In the genomic region with DNA sequence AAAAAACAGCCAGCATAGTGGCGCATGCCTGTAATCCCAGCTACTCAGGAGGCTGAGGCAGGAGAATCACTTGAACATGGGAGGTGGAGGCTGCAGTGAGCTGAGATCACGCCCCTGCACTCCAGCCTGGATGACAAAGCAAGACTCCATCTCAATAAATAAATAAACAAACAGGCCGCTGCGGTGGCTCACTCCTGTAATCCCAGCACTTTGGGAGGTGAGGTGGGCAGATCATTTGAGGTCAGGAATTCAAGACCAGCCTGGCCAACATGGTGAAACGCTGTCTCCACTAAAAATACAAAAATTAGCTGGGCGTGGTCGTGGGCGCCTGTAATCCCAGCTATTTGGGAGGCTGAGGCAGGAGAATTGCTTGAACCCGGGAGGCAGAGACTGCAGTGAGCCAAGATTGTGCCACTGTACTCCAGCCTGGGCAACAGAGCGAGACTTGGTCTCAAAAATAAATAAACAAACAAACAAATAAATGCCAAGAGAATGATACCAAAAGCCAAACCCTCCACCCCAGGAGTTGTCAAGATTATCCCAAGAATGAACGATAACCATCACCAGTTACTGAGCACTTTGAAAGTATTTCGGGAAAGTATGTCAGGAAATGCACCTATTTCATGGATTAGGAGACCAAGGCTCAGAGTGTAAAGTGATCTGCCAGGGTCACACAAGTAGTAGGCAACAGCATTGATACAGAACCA, we compare ENCODE assay signal across 9 cellular contexts. TPM values are rescaled to one million over a fixed set of nuclear protein-coding genes. Genes with fewer than 3 reads are reported as not detected.
A peak's percentile ranks its signal among the peaks of the same experiment; 100 is the strongest.
DNase-seq lines count a peak whose midpoint lies in the region; ATAC-seq, FAIRE-seq and TF ChIP-seq lines count a peak whose summit lies in the region.
"Not testable (repeated sequence)": the region's sequence is repeated elsewhere in the genome, so short reads cannot be mapped to it uniquely, and the experiment has no call there.
"Had no signal": no experiment of that assay in that cellular context is flagged by ENCODE, and none has a peak within 500 bp of the region (broad histone marks: within the 10 kb centered on the region; RNA-seq: fewer than 3 reads in every experiment).

No MANE protein-coding gene starts in this region.

- not testable (repeated sequence) for H3K4me3 ChIP-seq in SJSA1, K562, heart right ventricle

- not testable (repeated sequence) for TF ChIP-seq RAD21 in K562 (CRISPR knock-in tag; conservative IDR thresholded peaks at IDR 0.05 in 1 of 2, IDR thresholded peaks at IDR 0.05 in 1 of 2)

- peaks cover 17% of the 10 kb centered on the region for H3K36me3 Mint-ChIP-seq in activated T-cell treated with anti-CD3 and anti-CD28 coated beads, Interleukin-2, amount 50 U/mL, for 4 hours (ENCODE audit: insufficient read depth)
- not testable (repeated sequence) for H3K36me3 Mint-ChIP-seq in naive B cell; stimulated activated memory B cell treated with anti-CD40 and anti-IgM and Interleukin-4, amounts not matched to agents 10 μg/mL and 1 μg/mL and 100 μg/mL, for 72 hours

- POLR2A ChIA-PET in K562 (lab: Yijun Ruan, JAX), result interaction anchor here (0.8 to 6.8 kb wide), 7 partner anchors 9 to 50 kb away, joined by 3 to 56 read pairs (median 7); a partner anchor contains a TSS

- TF ChIP-seq POLR2A in K562 (conservative IDR thresholded peaks at IDR 0.05), result not testable (repeated sequence)

- H3K27me3 Mint-ChIP-seq in activated T-cell treated with anti-CD3 and anti-CD28 coated beads, Interleukin-2, amount 50 U/mL, for 4 hours (ENCODE audit: low read depth), result not testable (repeated sequence)
- peaks cover 56 to 61% (median 56%) of the 10 kb centered on the region in 3 donors for H3K27me3 Mint-ChIP-seq in naive B cell
- H3K27me3 Mint-ChIP-seq in stimulated activated memory B cell treated with anti-CD40 and anti-IgM and Interleukin-4, amounts not matched to agents 10 μg/mL and 1 μg/mL and 100 μg/mL, for 72 hours, result peaks cover 79% of the 10 kb centered on the region

- peaks cover 19% of the 10 kb centered on the region for H4K20me1 ChIP-seq in K562 (replicated peaks; ENCODE audit: control insufficient read depth, insufficient read depth, low read length)

- TF ChIP-seq EP300 in K562 (IDR thresholded peaks at IDR 0.05; ENCODE audit: low read length), result not testable (repeated sequence)

- not testable (repeated sequence) for TF ChIP-seq CTCF in K562 (IDR thresholded peaks at IDR 0.05 in 2 of 3, conservative IDR thresholded peaks at IDR 0.05 in 1 of 3; ENCODE audit: insufficient read depth in 2 of 3, low read depth in 1 of 3, low read length in 3 of 3); heart right ventricle (IDR thresholded peaks at IDR 0.05)

- H3K9me3 ChIP-seq in SJSA1 (replicated peaks); K562 (replicated peaks; ENCODE audit: control insufficient read depth, insufficient read depth, low read depth, low read length); heart right ventricle: not testable (repeated sequence)

- peaks cover 86% of the 10 kb centered on the region for H3K4me1 Mint-ChIP-seq in activated T-cell treated with anti-CD3 and anti-CD28 coated beads, Interleukin-2, amount 50 U/mL, for 4 hours (ENCODE audit: low read depth)
- H3K4me1 Mint-ChIP-seq in naive B cell, result peaks cover 57 to 68% (median 62%) of the 10 kb centered on the region in 3 donors
- peaks cover 42% of the 10 kb centered on the region for H3K4me1 Mint-ChIP-seq in stimulated activated memory B cell treated with anti-CD40 and anti-IgM and Interleukin-4, amounts not matched to agents 10 μg/mL and 1 μg/mL and 100 μg/mL, for 72 hours

- BruUV-seq in K562 (replicated peaks; lab: Mats Ljungman, UMichigan), result not testable (repeated sequence)

- peak overlapping the region; percentile 68 for H3K4me3 Mint-ChIP-seq in activated T-cell treated with anti-CD3 and anti-CD28 coated beads, Interleukin-2, amount 50 U/mL, for 4 hours
- H3K4me3 Mint-ChIP-seq in naive B cell, result peak overlapping the region in 6 of 8 donors; percentile 13 to 74 (median 58)
- peak overlapping the region; percentile 2 for H3K4me3 Mint-ChIP-seq in stimulated activated memory B cell treated with anti-CD40 and anti-IgM and Interleukin-4, amounts not matched to agents 10 μg/mL and 1 μg/mL and 100 μg/mL, for 72 hours

- H3K9ac ChIP-seq in K562 (ENCODE audit: insufficient read depth in 1 of 2, low read depth in 2 of 2, low read length in 2 of 2), result not testable (repeated sequence)

- intact Hi-C loops in K562 (cut with micrococcal nuclease); heart right ventricle (cut with DNase I): not testable (repeated sequence)

- in situ Hi-C loops in K562 (cut with MboI), result not testable (repeated sequence)

- not testable (repeated sequence) for H3K9me3 Mint-ChIP-seq in activated T-cell treated with anti-CD3 and anti-CD28 coated beads, Interleukin-2, amount 50 U/mL, for 4 hours; naive B cell; stimulated activated memory B cell treated with anti-CD40 and anti-IgM and Interleukin-4, amounts not matched to agents 10 μg/mL and 1 μg/mL and 100 μg/mL, for 72 hours

- ATAC-seq in activated T-cell treated with anti-CD3 and anti-CD28 coated beads, Interleukin-2, amount 50 U/mL, for 4 hours; K562; heart right ventricle; naive B cell (ENCODE audit: low read depth in 2 of 2); stimulated activated memory B cell treated with anti-CD40 and anti-IgM and Interleukin-4, amounts not matched to agents 10 μg/mL and 1 μg/mL and 100 μg/mL, for 72 hours: not testable (repeated sequence)

- H3K27me3 ChIP-seq in SJSA1 (replicated peaks); K562 (ENCODE audit: control insufficient read depth in 2 of 2, insufficient read depth in 2 of 2, low read length in 2 of 2); heart right ventricle: not testable (repeated sequence)

- not testable (repeated sequence) for H2AFZ ChIP-seq in K562 (ENCODE audit: low read depth, low read length)

- FAIRE-seq in K562 (lab: Jason Lieb, UNC), result not testable (repeated sequence)

- DNase-seq in ELR (ENCODE audit: low read depth), result peak; percentile 65
- DNase-seq in SJSA1 (ENCODE audit: low read depth in 1 of 2, low spot score in 2 of 2), result peak; percentile 72 to 84
- not testable (repeated sequence) for DNase-seq in activated T-cell treated with anti-CD3 and anti-CD28 coated beads, Interleukin-2, amount 50 U/mL, for 4 hours; K562 (ENCODE audit: extremely low read depth in 1 of 4, low spot score in 3 of 4); heart right ventricle; naive B cell

- H3K36me3 ChIP-seq in SJSA1 (peaks cover 24% of the 10 kb centered on the region), K562 (ENCODE audit: control insufficient read depth, insufficient read depth, low read length) (peaks cover 13% of the 10 kb centered on the region; the same call in 1 of the 3 replicates), heart right ventricle (peaks cover 0 to 29% (median 0%) of the 10 kb centered on the region in 9 donors)

- H3K27ac Mint-ChIP-seq in naive B cell, result peak overlapping the region; percentile 8 to 94 (median 48)
- not testable (repeated sequence) for H3K27ac Mint-ChIP-seq in stimulated activated memory B cell treated with anti-CD40 and anti-IgM and Interleukin-4, amounts not matched to agents 10 μg/mL and 1 μg/mL and 100 μg/mL, for 72 hours

- H3K79me2 ChIP-seq in K562 (ENCODE audit: control insufficient read depth, insufficient read depth, low read length), result peaks cover 29% of the 10 kb centered on the region

- H3K27ac ChIP-seq in SJSA1 (peak overlapping the region; percentile 82), heart right ventricle (peak overlapping the region; percentile 78 to 92 (median 86))
- not testable (repeated sequence) for H3K27ac ChIP-seq in K562 (ENCODE audit: extremely low read depth, low read depth, low read length)

- CTCF ChIA-PET in K562 (lab: Yijun Ruan, JAX; ENCODE audit: low intra/inter-chr PET ratio), result not testable (repeated sequence)

- H3K4me2 ChIP-seq in K562 (ENCODE audit: insufficient read depth, low read length), result not testable (repeated sequence)

- H3K4me1 ChIP-seq in SJSA1 (replicated peaks) (peaks cover 70% of the 10 kb centered on the region), K562 (replicated peaks in 1 of 2; ENCODE audit: control insufficient read depth in 2 of 2, insufficient read depth in 2 of 2, low read length in 2 of 2) (peaks cover 27 to 37% of the 10 kb centered on the region in 2 experiments), heart right ventricle (peaks cover 32 to 100% (median 97%) of the 10 kb centered on the region in 9 donors)

- H3K9me1 ChIP-seq in K562 (ENCODE audit: control insufficient read depth, insufficient read depth, low read length), result not testable (repeated sequence)

- 63% methylated on average over 11 of the region's 12 CpGs for WGBS in K562 (ENCODE audit: insufficient coverage, low coverage, missing lambda C conversion rate)
- WGBS in heart right ventricle, 2 donors, result 86 to 94% methylated on average over 12 of the region's 12 CpGs

RNA-seq across cellular contexts. Expression of a gene that starts 14.0 kb away (rescaled TPM):
- total RNA-seq in SJSA1 (2014; rRNA removed; shearing (Covaris generic)), result 26.4 and 44.2 TPM in 2 replicates
- 10 to 100 TPM; 49.2 to 54.0 (median 51.1) TPM for total RNA-seq in activated T-cell treated with anti-CD3 and anti-CD28 coated beads, Interleukin-2, amount 50 U/mL, for 4 hours
- total RNA-seq in K562 (2011; cell fraction: chromatin; rRNA removed; ENCODE audit: low replicate concordance), result 70.6 and 142 TPM in 2 replicates
- total RNA-seq in K562 (2011; cell fraction: nucleolus; rRNA removed), result 45.5 and 48.2 TPM in 2 replicates
- total RNA-seq in K562 (2011; cell fraction: nucleoplasm; rRNA removed), result 51.8 and 52.7 TPM in 2 replicates
- total RNA-seq in K562 (2014; rRNA removed), result 18.6 and 22.7 TPM in 2 replicates
- 13.1 and 16.4 TPM in 2 replicates for total RNA-seq in K562 (2014; rRNA removed; fragmentation: Illumina TruSeq; extraction: Trizol)
- total RNA-seq in K562 (2015; rRNA removed; fragmentation: Illumina TruSeq; extraction: Trizol), result 13.5 and 14.2 TPM in 2 replicates
- total RNA-seq in K562 (2021), result 66.6 and 74.1 TPM in 2 replicates
- 28.6 and 44.1 TPM in 2 replicates for polyA plus RNA-seq in K562 (2011; rRNA removed)
- 31.5 and 36.7 TPM in 2 replicates for polyA plus RNA-seq in K562 (2011; cell fraction: cytosol; rRNA removed)
- polyA plus RNA-seq in K562 (2011; cell fraction: nucleus; rRNA removed), result 43.4 and 76.1 TPM in 2 replicates
- 59.0 and 70.2 TPM in 2 replicates for polyA plus RNA-seq in K562 (2012)
- polyA plus RNA-seq in K562 (2014; fragmentation: Illumina TruSeq; extraction: Trizol), result 64.7 and 71.8 TPM in 2 replicates
- 1 to 10 TPM; 4.0 to 4.8 TPM for polyA plus RNA-seq in K562 (2014; fragmentation: Nextera tagmentation; extraction: Ambion mirVana)
- polyA plus RNA-seq in K562 (2014; rRNA removed), result 40.7 and 42.2 TPM in 2 replicates
- 19.9 and 22.3 TPM in 2 replicates for polyA minus RNA-seq in K562 (2011; rRNA and poly(A)+ RNA removed)
- polyA minus RNA-seq in K562 (2011; cell fraction: cytosol; rRNA and poly(A)+ RNA removed), result 16.7 and 38.8 TPM in 2 replicates
- polyA minus RNA-seq in K562 (2011; cell fraction: nucleus; rRNA and poly(A)+ RNA removed), result 12.4 and 19.8 TPM in 2 replicates
- 10 to 100 TPM; 52.0 to 83.7 (median 63.3) TPM for total RNA-seq in heart right ventricle
- polyA plus RNA-seq in heart right ventricle, result 100 to 1,000 TPM in 1 of 2 donors, 10 to 100 TPM in 1; 41.2 to 123 TPM
- 1 to 10 TPM in 5 of 6 donors, under 1 TPM in 1; 0.95 to 6.0 (median 3.7) TPM for polyA plus RNA-seq in naive B cell (ENCODE audit: low read depth in 6 of 6)

RNA-seq across cellular contexts. Expression of a gene that starts 40.2 kb away (rescaled TPM):
- total RNA-seq in SJSA1 (2014; rRNA removed; shearing (Covaris generic)), result under 0.01 TPM in 2 replicates
- total RNA-seq in activated T-cell treated with anti-CD3 and anti-CD28 coated beads, Interleukin-2, amount 50 U/mL, for 4 hours, result 1,000 to 10,000 TPM; 2,997 to 5,108 (median 5,011) TPM
- total RNA-seq in K562 (2011; cell fraction: chromatin; rRNA removed; ENCODE audit: low replicate concordance), result under 0.01 TPM in 2 replicates
- total RNA-seq in K562 (2011; cell fraction: nucleolus; rRNA removed), result under 0.01 TPM in 2 replicates
- under 0.01 TPM in 2 replicates for total RNA-seq in K562 (2011; cell fraction: nucleoplasm; rRNA removed)
- total RNA-seq in K562 (2014; rRNA removed) (under 0.01 TPM in 2 replicates), K562 (2014; rRNA removed; fragmentation: Illumina TruSeq; extraction: Trizol) (25,223 and 25,496 TPM in 2 replicates), K562 (2015; rRNA removed; fragmentation: Illumina TruSeq; extraction: Trizol) (12,048 and 12,298 TPM in 2 replicates), K562 (2021) (3,537 and 4,682 TPM in 2 replicates), heart right ventricle (over 10,000 TPM in 7 of 10 donors, 1,000 to 10,000 TPM in 3; 5,348 to 18,425 (median 10,263) TPM)
- polyA plus RNA-seq in K562 (2011; rRNA removed) (under 0.01 TPM in 1 of 2 replicates, not detected in the other), K562 (2014; fragmentation: Illumina TruSeq; extraction: Trizol) (not detected in 2 replicates), K562 (2014; fragmentation: Nextera tagmentation; extraction: Ambion mirVana) (not detected), K562 (2014; rRNA removed) (not detected in 2 replicates), heart right ventricle (not detected), naive B cell (ENCODE audit: low read depth in 6 of 6) (100 to 1,000 TPM in 1 of 6 donors, 10 to 100 TPM in 1, not detected in 4; 82.0 to 107 TPM)
- under 0.01 TPM in 2 replicates for polyA plus RNA-seq in K562 (2011; cell fraction: cytosol; rRNA removed)
- polyA plus RNA-seq in K562 (2011; cell fraction: nucleus; rRNA removed), result under 0.01 TPM in 2 replicates
- polyA plus RNA-seq in K562 (2012), result 413 TPM in 1 of 2 replicates, not detected in the other
- polyA minus RNA-seq in K562 (2011; rRNA and poly(A)+ RNA removed), result 22,641 and 27,760 TPM in 2 replicates
- polyA minus RNA-seq in K562 (2011; cell fraction: cytosol; rRNA and poly(A)+ RNA removed), result 52,716 and 68,347 TPM in 2 replicates
- under 0.01 TPM in 2 replicates for polyA minus RNA-seq in K562 (2011; cell fraction: nucleus; rRNA and poly(A)+ RNA removed)
- total RNA-seq: G401 had no signal
- polyA plus RNA-seq: ovary had no signal

RNA-seq across cellular contexts. Expression of a gene that starts 41.5 kb away (rescaled TPM):
- under 0.01 TPM in 2 replicates for total RNA-seq in SJSA1 (2014; rRNA removed; shearing (Covaris generic))
- 1,000 to 10,000 TPM in 2 of 3 donors, 100 to 1,000 TPM in 1; 980 to 2,356 (median 1,498) TPM for total RNA-seq in activated T-cell treated with anti-CD3 and anti-CD28 coated beads, Interleukin-2, amount 50 U/mL, for 4 hours
- total RNA-seq in K562 (2011; cell fraction: chromatin; rRNA removed; ENCODE audit: low replicate concordance), result under 0.01 TPM in 2 replicates
- under 0.01 TPM in 2 replicates for total RNA-seq in K562 (2011; cell fraction: nucleolus; rRNA removed)
- total RNA-seq in K562 (2011; cell fraction: nucleoplasm; rRNA removed), result under 0.01 TPM in 2 replicates
- under 0.01 TPM in 2 replicates for total RNA-seq in K562 (2014; rRNA removed)
- total RNA-seq in K562 (2014; rRNA removed; fragmentation: Illumina TruSeq; extraction: Trizol), result 19,719 and 20,874 TPM in 2 replicates
- total RNA-seq in K562 (2015; rRNA removed; fragmentation: Illumina TruSeq; extraction: Trizol), result 10,612 and 10,827 TPM in 2 replicates
- total RNA-seq in K562 (2021), result 3,001 and 3,563 TPM in 2 replicates
- polyA plus RNA-seq in K562 (2011; rRNA removed), result under 0.01 TPM in 2 replicates
- polyA plus RNA-seq in K562 (2011; cell fraction: cytosol; rRNA removed), result under 0.01 TPM in 1 of 2 replicates, not detected in the other
- under 0.01 TPM in 2 replicates for polyA plus RNA-seq in K562 (2011; cell fraction: nucleus; rRNA removed)
- 195 TPM in 1 of 2 replicates, not detected in the other for polyA plus RNA-seq in K562 (2012)
- not detected in 2 replicates for polyA plus RNA-seq in K562 (2014; fragmentation: Illumina TruSeq; extraction: Trizol)
- not detected for polyA plus RNA-seq in K562 (2014; fragmentation: Nextera tagmentation; extraction: Ambion mirVana)
- polyA plus RNA-seq in K562 (2014; rRNA removed), result not detected in 2 replicates
- polyA minus RNA-seq in K562 (2011; rRNA and poly(A)+ RNA removed), result 15,789 and 16,657 TPM in 2 replicates
- 57,407 and 78,930 TPM in 2 replicates for polyA minus RNA-seq in K562 (2011; cell fraction: cytosol; rRNA and poly(A)+ RNA removed)
- polyA minus RNA-seq in K562 (2011; cell fraction: nucleus; rRNA and poly(A)+ RNA removed), result under 0.01 TPM in 2 replicates
- total RNA-seq in heart right ventricle, result 1,000 to 10,000 TPM in 6 of 10 donors, 100 to 1,000 TPM in 4; 426 to 3,423 (median 1,870) TPM
- polyA plus RNA-seq in heart right ventricle, result not detected
- polyA plus RNA-seq in naive B cell (ENCODE audit: low read depth in 6 of 6), result not detected
- total RNA-seq: G401 had no signal
- polyA plus RNA-seq: ovary had no signal

RNA-seq across cellular contexts. Expression of a gene that starts 50.6 kb away (rescaled TPM):
- total RNA-seq in SJSA1 (2014; rRNA removed; shearing (Covaris generic)), result 0.60 and 1.5 TPM in 2 replicates
- 1 to 10 TPM; 1.3 to 1.8 (median 1.5) TPM for total RNA-seq in activated T-cell treated with anti-CD3 and anti-CD28 coated beads, Interleukin-2, amount 50 U/mL, for 4 hours
- 2.8 and 3.7 TPM in 2 replicates for total RNA-seq in K562 (2011; cell fraction: chromatin; rRNA removed; ENCODE audit: low replicate concordance)
- total RNA-seq in K562 (2011; cell fraction: nucleolus; rRNA removed), result 2.5 and 2.6 TPM in 2 replicates
- total RNA-seq in K562 (2011; cell fraction: nucleoplasm; rRNA removed), result 2.8 and 3.2 TPM in 2 replicates
- total RNA-seq in K562 (2014; rRNA removed) (0.86 and 3.1 TPM in 2 replicates), K562 (2014; rRNA removed; fragmentation: Illumina TruSeq; extraction: Trizol) (2.3 TPM in 2 replicates), K562 (2015; rRNA removed; fragmentation: Illumina TruSeq; extraction: Trizol) (1.5 and 1.6 TPM in 2 replicates), K562 (2021) (2.5 and 3.1 TPM in 2 replicates), heart right ventricle (1 to 10 TPM; 3.7 to 9.0 (median 4.7) TPM)
- polyA plus RNA-seq in K562 (2011; rRNA removed) (2.4 and 3.2 TPM in 2 replicates), K562 (2014; fragmentation: Illumina TruSeq; extraction: Trizol) (2.7 and 2.8 TPM in 2 replicates), K562 (2014; fragmentation: Nextera tagmentation; extraction: Ambion mirVana) (1 to 10 TPM; 5.1 to 5.2 TPM), K562 (2014; rRNA removed) (1.8 and 3.2 TPM in 2 replicates), heart right ventricle (1 to 10 TPM; 2.8 to 6.2 TPM), naive B cell (ENCODE audit: low read depth in 6 of 6) (1 to 10 TPM; 1.3 to 4.3 (median 1.4) TPM)
- 2.5 TPM in 2 replicates for polyA plus RNA-seq in K562 (2011; cell fraction: cytosol; rRNA removed)
- polyA plus RNA-seq in K562 (2011; cell fraction: nucleus; rRNA removed), result 1.2 and 1.5 TPM in 2 replicates
- polyA plus RNA-seq in K562 (2012), result 2.4 and 3.6 TPM in 2 replicates
- polyA minus RNA-seq in K562 (2011; rRNA and poly(A)+ RNA removed), result 1.9 and 2.5 TPM in 2 replicates
- 1.4 TPM in 1 of 2 replicates, not detected in the other for polyA minus RNA-seq in K562 (2011; cell fraction: cytosol; rRNA and poly(A)+ RNA removed)
- polyA minus RNA-seq in K562 (2011; cell fraction: nucleus; rRNA and poly(A)+ RNA removed), result 0.54 and 2.2 TPM in 2 replicates

RNA-seq across cellular contexts. Expression of a gene that starts 50.6 kb away (rescaled TPM):
- total RNA-seq in SJSA1 (2014; rRNA removed; shearing (Covaris generic)), result 2,307 and 4,128 TPM in 2 replicates
- 1,000 to 10,000 TPM; 4,185 to 4,369 (median 4,226) TPM for total RNA-seq in activated T-cell treated with anti-CD3 and anti-CD28 coated beads, Interleukin-2, amount 50 U/mL, for 4 hours
- total RNA-seq in K562 (2011; cell fraction: chromatin; rRNA removed; ENCODE audit: low replicate concordance), result 1,112 and 2,318 TPM in 2 replicates
- total RNA-seq in K562 (2011; cell fraction: nucleolus; rRNA removed), result 2,659 and 3,037 TPM in 2 replicates
- total RNA-seq in K562 (2011; cell fraction: nucleoplasm; rRNA removed), result 2,953 and 5,147 TPM in 2 replicates
- 4,900 and 6,436 TPM in 2 replicates for total RNA-seq in K562 (2014; rRNA removed)
- 3,191 and 3,833 TPM in 2 replicates for total RNA-seq in K562 (2014; rRNA removed; fragmentation: Illumina TruSeq; extraction: Trizol)
- total RNA-seq in K562 (2015; rRNA removed; fragmentation: Illumina TruSeq; extraction: Trizol), result 3,802 and 3,820 TPM in 2 replicates
- total RNA-seq in K562 (2021), result 3,845 and 4,075 TPM in 2 replicates
- polyA plus RNA-seq in K562 (2011; rRNA removed), result 7,931 and 10,886 TPM in 2 replicates
- polyA plus RNA-seq in K562 (2011; cell fraction: cytosol; rRNA removed), result 11,423 and 15,718 TPM in 2 replicates
- polyA plus RNA-seq in K562 (2011; cell fraction: nucleus; rRNA removed), result 3,653 and 4,979 TPM in 2 replicates
- 4,990 and 8,357 TPM in 2 replicates for polyA plus RNA-seq in K562 (2012)
- 5,372 and 5,510 TPM in 2 replicates for polyA plus RNA-seq in K562 (2014; fragmentation: Illumina TruSeq; extraction: Trizol)
- 1,000 to 10,000 TPM; 6,875 to 7,674 TPM for polyA plus RNA-seq in K562 (2014; fragmentation: Nextera tagmentation; extraction: Ambion mirVana)
- polyA plus RNA-seq in K562 (2014; rRNA removed), result 6,483 and 6,682 TPM in 2 replicates
- polyA minus RNA-seq in K562 (2011; rRNA and poly(A)+ RNA removed), result 5,001 and 5,431 TPM in 2 replicates
- 2,569 and 3,110 TPM in 2 replicates for polyA minus RNA-seq in K562 (2011; cell fraction: cytosol; rRNA and poly(A)+ RNA removed)
- 738 and 1,257 TPM in 2 replicates for polyA minus RNA-seq in K562 (2011; cell fraction: nucleus; rRNA and poly(A)+ RNA removed)
- total RNA-seq in heart right ventricle, result 1,000 to 10,000 TPM in 1 of 10 donors, 100 to 1,000 TPM in 9; 578 to 1,255 (median 694) TPM
- polyA plus RNA-seq in heart right ventricle, result 1,000 to 10,000 TPM in 1 of 2 donors, 100 to 1,000 TPM in 1; 852 to 3,129 TPM
- polyA plus RNA-seq in naive B cell (ENCODE audit: low read depth in 6 of 6), result 1,000 to 10,000 TPM; 1,332 to 2,325 (median 1,674) TPM

Comparison
In these comparisons a context has a peak if more than half of its experiments do, and no peak if none do; other contexts are left out.
1. H3K4me3 Mint-ChIP-seq: peak in every context shown above with its lines; median percentile 68 in activated T-cell treated with anti-CD3 and anti-CD28 coated beads, Interleukin-2, amount 50 U/mL, for 4 hours; 58 in naive B cell; 2 in stimulated activated memory B cell treated with anti-CD40 and anti-IgM and Interleukin-4, amounts not matched to agents 10 μg/mL and 1 μg/mL and 100 μg/mL, for 72 hours.